8 cellular contexts compared by ENCODE assay signal in genomic region chr20:1118336-1119127, GRCh38. TPM values are rescaled to one million over a fixed set of nuclear protein-coding genes. Genes with fewer than 3 reads are reported as not detected.
DNase-seq lines count a peak whose midpoint lies in the region; ATAC-seq and TF ChIP-seq lines count a peak whose summit lies in the region.

TSS of gene PSMF1 (plus strand) at chr20:1118602. CDS start at chr20:1118774, 172 bp downstream.

- H3K36me3 Mint-ChIP-seq in activated T-helper 1 cell treated with anti-CD3 and anti-CD28 coated beads, Interleukin-12 subunit alpha, Interleukin-12 subunit beta, Interleukin-2, Interleukin-4 antibody, amounts not matched to agents 30 ng/mL and 10 ng/mL and 1 ng/mL, durations not matched to agents 14 hours and 24 hours and 36 hours (ENCODE audit: low read depth): peaks cover 36% of the 10 kb centered on the region
- peaks cover 12 to 24% (median 24%) of the 10 kb centered on the region in 5 donors for H3K36me3 Mint-ChIP-seq in naive thymus-derived CD4-positive, alpha-beta T cell
- H3K36me3 Mint-ChIP-seq in stimulated activated naive B cell treated with anti-CD40 and anti-IgM and Interleukin-4, amounts not matched to agents 10 μg/mL and 1 μg/mL and 100 μg/mL, for 72 hours: peaks cover 22 to 45% of the 10 kb centered on the region in 2 donors

- peaks cover 60% of the 10 kb centered on the region for H3K79me2 ChIP-seq in DND-41 (ENCODE audit: insufficient read depth, low read length)
- H3K79me2 ChIP-seq in Karpas-422 (ENCODE audit: low read length): peaks cover 56% of the 10 kb centered on the region

- H3K27ac Mint-ChIP-seq in activated T-helper 1 cell treated with anti-CD3 and anti-CD28 coated beads, Interleukin-12 subunit alpha, Interleukin-12 subunit beta, Interleukin-2, Interleukin-4 antibody, amounts not matched to agents 30 ng/mL and 10 ng/mL and 1 ng/mL, durations not matched to agents 14 hours and 24 hours and 36 hours: peak within 1 kb of the TSS; percentile 81
- H3K27ac Mint-ChIP-seq in naive thymus-derived CD4-positive, alpha-beta T cell: peak within 1 kb of the TSS; percentile 81 to 97 (median 94)
- peak within 1 kb of the TSS; percentile 90 for H3K27ac Mint-ChIP-seq in stimulated activated naive B cell treated with anti-CD40 and anti-IgM and Interleukin-4, amounts not matched to agents 10 μg/mL and 1 μg/mL and 100 μg/mL, for 72 hours

- peak; percentile 98 for ATAC-seq in DND-41 (ENCODE audit: insufficient read depth, low read depth)
- ATAC-seq in GM21825 (IDR thresholded peaks at IDR 0.05; ENCODE audit: unreplicated experiment): peak; percentile 97
- ATAC-seq in naive thymus-derived CD4-positive, alpha-beta T cell: peak; percentile 98
- peak; percentile 97 to 98 for ATAC-seq in stimulated activated naive B cell treated with anti-CD40 and anti-IgM and Interleukin-4, amounts not matched to agents 10 μg/mL and 1 μg/mL and 100 μg/mL, for 72 hours (replicated peaks)

- peak within 1 kb of the TSS; percentile 91 for H3K4me3 Mint-ChIP-seq in activated T-helper 1 cell treated with anti-CD3 and anti-CD28 coated beads, Interleukin-12 subunit alpha, Interleukin-12 subunit beta, Interleukin-2, Interleukin-4 antibody, amounts not matched to agents 30 ng/mL and 10 ng/mL and 1 ng/mL, durations not matched to agents 14 hours and 24 hours and 36 hours
- peak within 1 kb of the TSS; percentile 92 to 97 (median 94) for H3K4me3 Mint-ChIP-seq in naive thymus-derived CD4-positive, alpha-beta T cell
- peak within 1 kb of the TSS; percentile 86 to 90 for H3K4me3 Mint-ChIP-seq in stimulated activated naive B cell treated with anti-CD40 and anti-IgM and Interleukin-4, amounts not matched to agents 10 μg/mL and 1 μg/mL and 100 μg/mL, for 72 hours

- intact Hi-C loops in activated T-helper 1 cell treated with anti-CD3 and anti-CD28 coated beads, Interleukin-12 subunit alpha, Interleukin-12 subunit beta, Interleukin-2, Interleukin-4 antibody, amounts not matched to agents 30 ng/mL and 10 ng/mL and 1 ng/mL, durations not matched to agents 14 hours and 24 hours and 36 hours (cut with micrococcal nuclease): loop anchor here (1.0 to 5.0 kb wide), 10 partner anchors 32 to 575 kb away; partner anchors contain the start of genes CSNK2A1, FAM110A, FKBP1A and SNPH
- intact Hi-C loops in naive thymus-derived CD4-positive, alpha-beta T cell (cut with micrococcal nuclease): loop anchor here (1.0 to 5.0 kb wide), 15 partner anchors 10 to 1352 kb away; partner anchors contain the start of genes CSNK2A1 (in 2 of the 2), FAM110A (in 2 of the 2), RAD21L1 (in 2 of the 2) and SNPH (in 2 of the 2)

- no peaks in the 10 kb centered on the region for H3K9me3 ChIP-seq in DND-41 (ENCODE audit: insufficient read depth, low read length, severe bottlenecking)
- H3K9me3 ChIP-seq in Karpas-422 (ENCODE audit: low read length): no peaks in the 10 kb centered on the region
- no peaks in the 10 kb centered on the region for H3K9me3 ChIP-seq in naive thymus-derived CD4-positive, alpha-beta T cell (ENCODE audit: control insufficient read depth in 2 of 3, low read length in 3 of 3)

- peak; percentile 97 for DNase-seq in DND-41
- peak; percentile 98 for DNase-seq in Karpas-422
- DNase-seq in RKO (ENCODE audit: low spot score): peak; percentile 97
- peak; percentile 95 for DNase-seq in activated T-helper 1 cell treated with anti-CD3 and anti-CD28 coated beads, Interleukin-12 subunit alpha, Interleukin-12 subunit beta, Interleukin-2, Interleukin-4 antibody, amounts not matched to agents 30 ng/mL and 10 ng/mL and 1 ng/mL, durations not matched to agents 14 hours and 24 hours and 36 hours (ENCODE audit: low spot score)
- peak; percentile 92 for DNase-seq in fibroblast of gingiva (ENCODE audit: low read depth)
- DNase-seq in naive thymus-derived CD4-positive, alpha-beta T cell: peak; percentile 93 to 99 (median 96)
- peak; percentile 94 for DNase-seq in stimulated activated naive B cell treated with anti-CD40 and anti-IgM and Interleukin-4, amounts not matched to agents 10 μg/mL and 1 μg/mL and 100 μg/mL, for 72 hours

- no peaks in the 10 kb centered on the region for H3K9me2 ChIP-seq in Karpas-422 (replicated peaks; ENCODE audit: insufficient read depth, low read length)

- POLR2A ChIA-PET in naive thymus-derived CD4-positive, alpha-beta T cell (lab: Charles Lee): interaction anchor here (1.1 to 1.7 kb wide), 2 partner anchors 285 to 348 kb away, joined by 3 to 4 read pairs; partner anchors contain the start of genes FAM110A and NSFL1C

- peaks cover 34% of the 10 kb centered on the region for H3K36me3 ChIP-seq in DND-41 (ENCODE audit: insufficient read depth, low read length)
- peaks cover 8% of the 10 kb centered on the region; the same call in 1 of the 2 replicates for H3K36me3 ChIP-seq in Karpas-422 (ENCODE audit: insufficient read depth, low read length)
- peaks cover 0 to 16% (median 4%) of the 10 kb centered on the region in 3 experiments for H3K36me3 ChIP-seq in naive thymus-derived CD4-positive, alpha-beta T cell (ENCODE audit: control insufficient read depth in 2 of 3, insufficient read depth in 3 of 3, low read length in 3 of 3)

- H3K4me1 ChIP-seq in DND-41 (ENCODE audit: insufficient read depth, low read length) (peaks cover 57% of the 10 kb centered on the region), Karpas-422 (ENCODE audit: low read length) (peaks cover 46% of the 10 kb centered on the region)
- peaks cover 40 to 45% of the 10 kb centered on the region in 2 donors for H3K4me1 ChIP-seq in naive thymus-derived CD4-positive, alpha-beta T cell (ENCODE audit: control insufficient read depth in 2 of 2, insufficient read depth in 2 of 2, low read length in 2 of 2)

- peak within 1 kb of the TSS; percentile 67 for H3K4me2 ChIP-seq in DND-41 (ENCODE audit: insufficient read depth, low read length)
- peak within 1 kb of the TSS; percentile 97 for H3K4me2 ChIP-seq in Karpas-422 (ENCODE audit: low read depth, low read length, poor library complexity, severe bottlenecking)

- no peaks in the 10 kb centered on the region for H3K27me3 Mint-ChIP-seq in activated T-helper 1 cell treated with anti-CD3 and anti-CD28 coated beads, Interleukin-12 subunit alpha, Interleukin-12 subunit beta, Interleukin-2, Interleukin-4 antibody, amounts not matched to agents 30 ng/mL and 10 ng/mL and 1 ng/mL, durations not matched to agents 14 hours and 24 hours and 36 hours (ENCODE audit: insufficient read depth)
- H3K27me3 Mint-ChIP-seq in naive thymus-derived CD4-positive, alpha-beta T cell: no peaks in the 10 kb centered on the region
- H3K27me3 Mint-ChIP-seq in stimulated activated naive B cell treated with anti-CD40 and anti-IgM and Interleukin-4, amounts not matched to agents 10 μg/mL and 1 μg/mL and 100 μg/mL, for 72 hours: no peaks in the 10 kb centered on the region

- peaks cover 56% of the 10 kb centered on the region for H3K4me1 Mint-ChIP-seq in activated T-helper 1 cell treated with anti-CD3 and anti-CD28 coated beads, Interleukin-12 subunit alpha, Interleukin-12 subunit beta, Interleukin-2, Interleukin-4 antibody, amounts not matched to agents 30 ng/mL and 10 ng/mL and 1 ng/mL, durations not matched to agents 14 hours and 24 hours and 36 hours (ENCODE audit: low read depth)
- H3K4me1 Mint-ChIP-seq in naive thymus-derived CD4-positive, alpha-beta T cell: peaks cover 46 to 68% (median 61%) of the 10 kb centered on the region in 7 donors
- peaks cover 36 to 60% of the 10 kb centered on the region in 2 donors for H3K4me1 Mint-ChIP-seq in stimulated activated naive B cell treated with anti-CD40 and anti-IgM and Interleukin-4, amounts not matched to agents 10 μg/mL and 1 μg/mL and 100 μg/mL, for 72 hours

- no peaks in the 10 kb centered on the region for H3K9me3 Mint-ChIP-seq in activated T-helper 1 cell treated with anti-CD3 and anti-CD28 coated beads, Interleukin-12 subunit alpha, Interleukin-12 subunit beta, Interleukin-2, Interleukin-4 antibody, amounts not matched to agents 30 ng/mL and 10 ng/mL and 1 ng/mL, durations not matched to agents 14 hours and 24 hours and 36 hours
- peaks cover 0 to 3% (median 0%) of the 10 kb centered on the region in 11 donors for H3K9me3 Mint-ChIP-seq in naive thymus-derived CD4-positive, alpha-beta T cell
- H3K9me3 Mint-ChIP-seq in stimulated activated naive B cell treated with anti-CD40 and anti-IgM and Interleukin-4, amounts not matched to agents 10 μg/mL and 1 μg/mL and 100 μg/mL, for 72 hours: no peaks in the 10 kb centered on the region

- H3K27me3 ChIP-seq in DND-41 (ENCODE audit: insufficient read depth, low read length, poor library complexity): no peaks in the 10 kb centered on the region
- no peaks in the 10 kb centered on the region for H3K27me3 ChIP-seq in Karpas-422 (ENCODE audit: low read length)
- no peaks in the 10 kb centered on the region for H3K27me3 ChIP-seq in naive thymus-derived CD4-positive, alpha-beta T cell (ENCODE audit: control insufficient read depth in 2 of 2, insufficient read depth in 2 of 2, low read length in 2 of 2)

- peaks cover 7% of the 10 kb centered on the region; the same call in 1 of the 2 replicates for H4K20me1 ChIP-seq in DND-41 (ENCODE audit: insufficient read depth, low read length)
- peaks cover 8% of the 10 kb centered on the region; the same call in 1 of the 2 replicates for H4K20me1 ChIP-seq in Karpas-422 (ENCODE audit: insufficient read depth, low read depth, low read length)

- H2AFZ ChIP-seq in DND-41 (ENCODE audit: low read depth, low read length): peak within 1 kb of the TSS; percentile 99
- H2AFZ ChIP-seq in Karpas-422 (ENCODE audit: low read length): peak within 1 kb of the TSS; percentile 85

- H3K4me3 ChIP-seq in DND-41 (ENCODE audit: low read depth in 1 of 2, low read length in 2 of 2) (peak within 1 kb of the TSS; percentile 92 to 98), Karpas-422 (ENCODE audit: low read length) (peak within 1 kb of the TSS; percentile 90)
- peak within 1 kb of the TSS; percentile 98 for H3K4me3 ChIP-seq in naive thymus-derived CD4-positive, alpha-beta T cell (ENCODE audit: low read length)

- H3K9ac ChIP-seq in DND-41 (ENCODE audit: low read depth, low read length) (peak within 1 kb of the TSS; percentile 86), Karpas-422 (ENCODE audit: low read length) (peak within 1 kb of the TSS; percentile 87)

- H3K27ac ChIP-seq in DND-41 (ENCODE audit: low read length) (peak within 1 kb of the TSS; percentile 91), Karpas-422 (ENCODE audit: low read length) (peak within 1 kb of the TSS; percentile 60)
- H3K27ac ChIP-seq in naive thymus-derived CD4-positive, alpha-beta T cell (ENCODE audit: low read depth, low read length): peak within 1 kb of the TSS; percentile 85

- TF ChIP-seq CTCF in DND-41 (IDR thresholded peaks at IDR 0.05; ENCODE audit: borderline replicate concordance, extremely low read depth, low read length, poor library complexity, severe bottlenecking): peak; percentile 12

- CTCF ChIA-PET in naive thymus-derived CD4-positive, alpha-beta T cell (lab: Charles Lee): interaction anchor here (1.3 kb wide), 1 partner anchor 348 kb away, joined by 3 read pairs; the partner anchor contains the start of gene NSFL1C

RNA-seq across cellular contexts. Expression of gene PSMF1, which starts in this region (rescaled TPM):
- 26.3 and 39.1 TPM in 2 replicates for total RNA-seq in Karpas-422 (2014; rRNA removed; shearing (Covaris generic); ENCODE audit: low replicate concordance)
- 185 and 189 TPM in 2 replicates for total RNA-seq in activated T-helper 1 cell treated with anti-CD3 and anti-CD28 coated beads, Interleukin-12 subunit alpha, Interleukin-12 subunit beta, Interleukin-2, Interleukin-4 antibody, amounts not matched to agents 30 ng/mL and 10 ng/mL and 1 ng/mL, durations not matched to agents 14 hours and 24 hours and 36 hours
- total RNA-seq in naive thymus-derived CD4-positive, alpha-beta T cell: 100 to 1,000 TPM in 4 of 5 experiments, 10 to 100 TPM in 1; 88.7 to 157 (median 114) TPM
- 100 to 1,000 TPM; 127 to 140 TPM for polyA plus RNA-seq in naive thymus-derived CD4-positive, alpha-beta T cell

Comparison
In these comparisons a context has a peak if more than half of its experiments do, and no peak if none do; other contexts are left out.
1. Peak in every context shown above with its lines: DNase-seq, ATAC-seq, H3K4me3 ChIP-seq and H3K27ac ChIP-seq.